In genomic region chr2:165474621-165475269, GRCh38 we compare ENCODE assay signal across 22 cellular contexts. TPM values are rescaled to one million over a fixed set of nuclear protein-coding genes. Genes with fewer than 3 reads are reported as not detected.
DNase-seq lines count a peak whose midpoint lies in the region; FAIRE-seq and TF ChIP-seq lines count a peak whose summit lies in the region.
"Had no signal": no experiment of that assay in that cellular context is flagged by ENCODE, and none has a peak within 500 bp of the region (broad histone marks: within the 10 kb centered on the region; RNA-seq: fewer than 3 reads in every experiment).

No MANE protein-coding gene starts in this region.

- no peaks in the 10 kb centered on the region for H3K9me3 ChIP-seq in BE2C
- H3K9me3 ChIP-seq: breast epithelium, esophagus squamous epithelium, left ventricle myocardium inferior, right atrium auricular region had no signal

- no peak for TF ChIP-seq CTCF in BE2C (IDR thresholded peaks at IDR 0.05; ENCODE audit: low read depth, low read length)

- H3K27me3 ChIP-seq in BE2C (no peaks in the 10 kb centered on the region), H7 (ENCODE audit: control insufficient read depth, insufficient read depth, low read length) (no peaks in the 10 kb centered on the region)
- H3K27me3 ChIP-seq: breast epithelium, esophagus squamous epithelium, hepatocyte, right atrium auricular region had no signal

- peaks cover 9% of the 10 kb centered on the region for H3K4me1 ChIP-seq in BE2C
- H3K4me1 ChIP-seq: breast epithelium, right atrium auricular region had no signal

- FAIRE-seq in islet of Langerhans (lab: Jason Lieb, UNC), result peak; percentile 99
- FAIRE-seq: colon, urothelium cell line had no signal

- H3K36me3 ChIP-seq in BE2C (no peaks in the 10 kb centered on the region), H7 (replicated peaks; ENCODE audit: control insufficient read depth, insufficient read depth, low read length) (no peaks in the 10 kb centered on the region)
- H3K36me3 ChIP-seq: breast epithelium, esophagus squamous epithelium, left ventricle myocardium inferior, right atrium auricular region, WERI-Rb-1 had no signal

- DNase-seq in BE2C (no peak), H7 (peak; percentile 4), NCI-H82 treated with DMSO at 0.1 percent for 48 hours (lab: John Stamatoyannopoulos, UW; ENCODE audit: unreplicated experiment) (peak; percentile 68), dedifferentiated amniotic fluid mesenchymal stem cell (ENCODE audit: extremely low spot score) (no peak), NOMO-1 (lab: John Stamatoyannopoulos, UW; ENCODE audit: unreplicated experiment in 2 of 2) (no peak)
- no peak for DNase-seq in effector CD8-positive, alpha-beta T cell (lab: John Stamatoyannopoulos, UW)
- DNase-seq: activated CD4-positive, alpha-beta T cell treated with anti-CD3 and anti-CD28 coated beads, Interleukin-2, amount 50 U/mL, for 1 hour; activated CD8-positive, alpha-beta memory T cell treated with anti-CD3 and anti-CD28 coated beads, Interleukin-2, amount 10 ng/mL, durations not matched to agents 7 days and 5 days; activated naive CD4-positive, alpha-beta T cell treated with anti-CD3 and anti-CD28 coated beads for 36 hours; amniotic stem cell; esophagus squamous epithelium; immature natural killer cell; left ventricle myocardium inferior; NCI-H1417; NCI-H2227 treated with DMSO at 0.1 percent for 48 hours; WERI-Rb-1 had no signal

- peak overlapping the region; percentile 34 for H3K4me3 ChIP-seq in BE2C (ENCODE audit: low read depth, low read length)
- no peak overlapping the region for H3K4me3 ChIP-seq in H7 (ENCODE audit: insufficient read depth, low read depth, low read length)
- H3K4me3 ChIP-seq: breast epithelium, esophagus squamous epithelium, hepatocyte, left ventricle myocardium inferior, right atrium auricular region had no signal

RNA-seq across cellular contexts. Expression of gene CSRNP3, which starts 5.2 kb away (rescaled TPM):
- 9.4 TPM for polyA plus RNA-seq in BE2C (2012; ENCODE audit: insufficient read depth, insufficient read length, low read depth)
- total RNA-seq in H7 (2014; rRNA removed; shearing (Covaris generic)), result 3.0 and 4.3 TPM in 2 replicates
- total RNA-seq: activated CD8-positive, alpha-beta memory T cell treated with anti-CD3 and anti-CD28 coated beads, Interleukin-2, amount 10 ng/mL, durations not matched to agents 7 days and 5 days; activated naive CD4-positive, alpha-beta T cell treated with anti-CD3 and anti-CD28 coated beads for 36 hours had no signal
- polyA plus RNA-seq: immature natural killer cell had no signal

Comparison
In these comparisons a context has a peak if more than half of its experiments do, and no peak if none do; other contexts are left out.
1. DNase-seq: peak in H7 (single experiment) and NCI-H82 treated with DMSO at 0.1 percent for 48 hours (single experiment); none in BE2C (single experiment), effector CD8-positive, alpha-beta T cell (single experiment), dedifferentiated amniotic fluid mesenchymal stem cell (single experiment) and NOMO-1 (0 of 2).